1 cellular context compared by ENCODE assay signal in the genomic region with DNA sequence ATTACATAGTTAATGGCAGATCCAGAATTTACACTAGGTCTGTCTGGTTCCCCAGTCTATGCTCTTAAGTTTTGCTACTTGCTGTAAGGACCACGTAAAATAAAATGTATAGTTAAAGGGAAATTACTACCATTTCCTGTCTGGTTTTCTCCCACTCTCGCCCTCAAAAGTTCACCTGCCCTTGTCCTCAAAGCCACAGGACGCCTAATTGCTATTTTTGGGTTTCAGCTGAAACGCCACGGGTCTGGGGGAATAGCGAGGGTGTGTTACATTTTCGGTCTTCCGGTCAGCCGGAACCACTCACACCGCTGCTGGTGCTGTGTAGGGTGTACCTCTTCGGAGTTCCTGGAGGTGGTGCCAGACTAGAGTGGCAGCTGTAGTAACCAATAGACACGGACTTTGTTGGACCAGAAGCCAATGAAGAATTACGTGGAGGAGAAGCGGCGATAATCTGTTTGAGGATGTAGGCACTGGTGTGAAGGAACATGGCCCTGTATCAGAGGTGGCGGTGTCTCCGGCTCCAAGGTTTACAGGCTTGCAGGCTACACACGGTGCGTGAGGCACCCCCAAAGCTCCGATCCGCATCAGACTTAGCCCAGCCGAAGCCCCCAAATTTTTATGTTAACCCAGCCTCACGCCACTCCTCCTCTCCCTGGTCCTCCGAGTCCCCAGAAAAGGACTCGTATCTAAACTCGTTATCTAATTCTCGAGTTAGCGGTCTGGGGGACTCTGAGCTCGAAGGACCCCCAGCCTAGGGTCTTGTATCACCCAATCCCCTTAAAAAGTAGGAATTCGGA.
TF ChIP-seq lines count a peak whose summit lies in the region.

TARS2 (plus strand) TSS at position 454 of the 797 bp plus-strand sequence; CDS start at position 486, 32 bp downstream.

TF ChIP-seq in HepG2, 621 proteins besides CTCF, POLR2A, EP300 and RAD21 (continued from another document and continues in another):
- TF ChIP-seq ZNF609 (CRISPR knock-in tag; IDR thresholded peaks at IDR 0.05; ENCODE audit: borderline replicate concordance) (peak; percentile 44; the same call in 1 of the 2 replicates), HIC2 (CRISPR knock-in tag; IDR thresholded peaks at IDR 0.05; ENCODE audit: low read depth) (no peak), HCFC1 (IDR thresholded peaks at IDR 0.05; ENCODE audit: low read depth, low read length) (peak; percentile 59; the same call in 1 of the 2 replicates), ZNF574 (CRISPR knock-in tag; IDR thresholded peaks at IDR 0.05) (peak; percentile 92), KLF6 (CRISPR knock-in tag; IDR thresholded peaks at IDR 0.05) (peak; percentile 88), SMYD3 (CRISPR knock-in tag; IDR thresholded peaks at IDR 0.05) (no peak), ZNF670 (CRISPR knock-in tag; IDR thresholded peaks at IDR 0.05; ENCODE audit: borderline replicate concordance) (peak; percentile 82), TFDP1 (CRISPR knock-in tag; IDR thresholded peaks at IDR 0.05; ENCODE audit: borderline replicate concordance) (peak; percentile 79; the same call in 1 of the 2 replicates), KLF13 (CRISPR knock-in tag; IDR thresholded peaks at IDR 0.05) (no peak), LBX2 (CRISPR knock-in tag; IDR thresholded peaks at IDR 0.05; ENCODE audit: borderline replicate concordance) (no peak), RNF219 (CRISPR knock-in tag; IDR thresholded peaks at IDR 0.05) (no peak), ATF6 (CRISPR knock-in tag; conservative IDR thresholded peaks at IDR 0.05) (no peak; the same call in 1 of the 2 replicates), JUNB (CRISPR knock-in tag; IDR thresholded peaks at IDR 0.05; ENCODE audit: borderline replicate concordance) (no peak), SMARCE1 (IDR thresholded peaks at IDR 0.05; ENCODE audit: borderline replicate concordance) (no peak), HNRNPH1 (optimal IDR thresholded peaks at IDR 0.05; ENCODE audit: low read depth, low read length) (no peak)
- TF ChIP-seq, protein P1, sequence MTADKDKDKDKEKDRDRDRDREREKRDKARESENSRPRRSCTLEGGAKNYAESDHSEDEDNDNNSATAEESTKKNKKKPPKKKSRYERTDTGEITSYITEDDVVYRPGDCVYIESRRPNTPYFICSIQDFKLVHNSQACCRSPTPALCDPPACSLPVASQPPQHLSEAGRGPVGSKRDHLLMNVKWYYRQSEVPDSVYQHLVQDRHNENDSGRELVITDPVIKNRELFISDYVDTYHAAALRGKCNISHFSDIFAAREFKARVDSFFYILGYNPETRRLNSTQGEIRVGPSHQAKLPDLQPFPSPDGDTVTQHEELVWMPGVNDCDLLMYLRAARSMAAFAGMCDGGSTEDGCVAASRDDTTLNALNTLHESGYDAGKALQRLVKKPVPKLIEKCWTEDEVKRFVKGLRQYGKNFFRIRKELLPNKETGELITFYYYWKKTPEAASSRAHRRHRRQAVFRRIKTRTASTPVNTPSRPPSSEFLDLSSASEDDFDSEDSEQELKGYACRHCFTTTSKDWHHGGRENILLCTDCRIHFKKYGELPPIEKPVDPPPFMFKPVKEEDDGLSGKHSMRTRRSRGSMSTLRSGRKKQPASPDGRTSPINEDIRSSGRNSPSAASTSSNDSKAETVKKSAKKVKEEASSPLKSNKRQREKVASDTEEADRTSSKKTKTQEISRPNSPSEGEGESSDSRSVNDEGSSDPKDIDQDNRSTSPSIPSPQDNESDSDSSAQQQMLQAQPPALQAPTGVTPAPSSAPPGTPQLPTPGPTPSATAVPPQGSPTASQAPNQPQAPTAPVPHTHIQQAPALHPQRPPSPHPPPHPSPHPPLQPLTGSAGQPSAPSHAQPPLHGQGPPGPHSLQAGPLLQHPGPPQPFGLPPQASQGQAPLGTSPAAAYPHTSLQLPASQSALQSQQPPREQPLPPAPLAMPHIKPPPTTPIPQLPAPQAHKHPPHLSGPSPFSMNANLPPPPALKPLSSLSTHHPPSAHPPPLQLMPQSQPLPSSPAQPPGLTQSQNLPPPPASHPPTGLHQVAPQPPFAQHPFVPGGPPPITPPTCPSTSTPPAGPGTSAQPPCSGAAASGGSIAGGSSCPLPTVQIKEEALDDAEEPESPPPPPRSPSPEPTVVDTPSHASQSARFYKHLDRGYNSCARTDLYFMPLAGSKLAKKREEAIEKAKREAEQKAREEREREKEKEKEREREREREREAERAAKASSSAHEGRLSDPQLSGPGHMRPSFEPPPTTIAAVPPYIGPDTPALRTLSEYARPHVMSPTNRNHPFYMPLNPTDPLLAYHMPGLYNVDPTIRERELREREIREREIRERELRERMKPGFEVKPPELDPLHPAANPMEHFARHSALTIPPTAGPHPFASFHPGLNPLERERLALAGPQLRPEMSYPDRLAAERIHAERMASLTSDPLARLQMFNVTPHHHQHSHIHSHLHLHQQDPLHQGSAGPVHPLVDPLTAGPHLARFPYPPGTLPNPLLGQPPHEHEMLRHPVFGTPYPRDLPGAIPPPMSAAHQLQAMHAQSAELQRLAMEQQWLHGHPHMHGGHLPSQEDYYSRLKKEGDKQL (CRISPR knock-in tag; IDR thresholded peaks at IDR 0.05; ENCODE audit: low read depth) = no peak
- TF ChIP-seq, protein P2, sequence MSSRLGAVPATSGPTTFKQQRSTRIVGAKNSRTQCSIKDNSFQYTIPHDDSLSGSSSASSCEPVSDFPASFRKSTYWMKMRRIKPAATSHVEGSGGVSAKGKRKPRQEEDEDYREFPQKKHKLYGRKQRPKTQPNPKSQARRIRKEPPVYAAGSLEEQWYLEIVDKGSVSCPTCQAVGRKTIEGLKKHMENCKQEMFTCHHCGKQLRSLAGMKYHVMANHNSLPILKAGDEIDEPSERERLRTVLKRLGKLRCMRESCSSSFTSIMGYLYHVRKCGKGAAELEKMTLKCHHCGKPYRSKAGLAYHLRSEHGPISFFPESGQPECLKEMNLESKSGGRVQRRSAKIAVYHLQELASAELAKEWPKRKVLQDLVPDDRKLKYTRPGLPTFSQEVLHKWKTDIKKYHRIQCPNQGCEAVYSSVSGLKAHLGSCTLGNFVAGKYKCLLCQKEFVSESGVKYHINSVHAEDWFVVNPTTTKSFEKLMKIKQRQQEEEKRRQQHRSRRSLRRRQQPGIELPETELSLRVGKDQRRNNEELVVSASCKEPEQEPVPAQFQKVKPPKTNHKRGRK (CRISPR knock-in tag; IDR thresholded peaks at IDR 0.05) = no peak
- TF ChIP-seq, protein P3, sequence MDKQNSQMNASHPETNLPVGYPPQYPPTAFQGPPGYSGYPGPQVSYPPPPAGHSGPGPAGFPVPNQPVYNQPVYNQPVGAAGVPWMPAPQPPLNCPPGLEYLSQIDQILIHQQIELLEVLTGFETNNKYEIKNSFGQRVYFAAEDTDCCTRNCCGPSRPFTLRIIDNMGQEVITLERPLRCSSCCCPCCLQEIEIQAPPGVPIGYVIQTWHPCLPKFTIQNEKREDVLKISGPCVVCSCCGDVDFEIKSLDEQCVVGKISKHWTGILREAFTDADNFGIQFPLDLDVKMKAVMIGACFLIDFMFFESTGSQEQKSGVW (CRISPR knock-in tag; IDR thresholded peaks at IDR 0.05; ENCODE audit: borderline replicate concordance) = no peak
